ENCODE assay signal across 9 cellular contexts in the genomic region with DNA sequence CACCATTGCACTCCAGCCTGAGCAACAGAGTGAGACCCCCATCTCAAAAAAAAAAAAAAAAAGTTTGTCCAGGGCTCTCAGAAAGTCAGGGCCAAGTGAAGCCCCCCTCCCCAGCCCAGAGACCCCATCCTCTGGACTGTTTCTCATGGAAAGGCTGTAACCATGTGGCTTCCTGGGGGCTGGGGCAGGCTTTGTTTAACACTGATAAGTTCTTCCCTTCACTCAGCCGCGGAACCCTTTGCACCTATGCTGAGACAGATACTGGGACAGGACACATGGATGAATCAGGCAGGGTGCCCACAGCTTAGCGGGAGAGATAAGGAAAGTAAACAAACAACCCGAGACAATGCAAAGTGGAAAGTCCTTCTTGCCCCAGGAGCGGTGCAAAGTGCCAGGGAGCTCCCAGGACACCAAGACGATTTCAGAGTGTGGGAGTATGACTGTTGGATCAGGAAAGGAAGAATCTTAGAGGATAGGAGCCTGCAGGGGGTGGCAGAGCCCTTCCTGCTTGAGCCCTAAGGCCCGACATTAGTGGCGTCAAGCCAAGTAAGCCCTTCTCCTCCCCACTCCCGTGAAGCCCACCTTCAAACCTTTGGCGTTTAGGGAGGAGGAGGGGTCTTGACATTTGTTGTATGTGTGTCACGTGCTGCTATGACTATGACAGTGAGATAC. TPM values are rescaled to one million over a fixed set of nuclear protein-coding genes. Genes with fewer than 3 reads are reported as not detected.
DNase-seq lines count a peak whose midpoint lies in the region; ATAC-seq and TF ChIP-seq lines count a peak whose summit lies in the region.
"Had no signal": no experiment of that assay in that cellular context is flagged by ENCODE, and none has a peak within 500 bp of the region (broad histone marks: within the 10 kb centered on the region; RNA-seq: fewer than 3 reads in every experiment).

No MANE protein-coding gene starts in this region.

- H2BK12ac ChIP-seq in H9 (ENCODE audit: insufficient read length, low read depth, low read length) = no peak overlapping the region

- ATAC-seq in GM21737 (IDR thresholded peaks at IDR 0.05; ENCODE audit: unreplicated experiment) = no peak

- H3K4me1 ChIP-seq in H9 (ENCODE audit: insufficient read depth, low read length) = no peaks in the 10 kb centered on the region

- H2BK120ac ChIP-seq in H9 (ENCODE audit: low read depth, low read length, poor library complexity, severe bottlenecking) = no peak overlapping the region

- H3K14ac ChIP-seq in H9 (ENCODE audit: insufficient read depth, low read length) = no peak overlapping the region

- no peak overlapping the region for H3K9ac ChIP-seq in H9 (ENCODE audit: extremely low read depth, insufficient read length, low read length)

- no peak overlapping the region for H4K8ac ChIP-seq in H9 (replicated peaks; ENCODE audit: insufficient read length, low read depth, low read length)

- WGBS in H9 (ENCODE audit: extremely low coverage, insufficient read length, low lambda C conversion rate) = no CpG with 5 or more reads among the region's 11 CpGs

- no peak overlapping the region for H3K56ac ChIP-seq in H9 (ENCODE audit: insufficient read length, low read depth, low read length)

- H3K4me1 Mint-ChIP-seq in H9 = peaks cover 7% of the 10 kb centered on the region in 2 experiments

- no peak overlapping the region for H3K18ac ChIP-seq in H9 (ENCODE audit: insufficient read length, low read depth, low read length)

- no peaks in the 10 kb centered on the region for H3K79me1 ChIP-seq in H9 (ENCODE audit: insufficient read depth, low read depth, low read length, poor library complexity, severe bottlenecking)

- no peak overlapping the region for H3K23ac ChIP-seq in H9 (ENCODE audit: insufficient read length, low read depth, low read length)

- no peaks in the 10 kb centered on the region for H4K20me1 ChIP-seq in H9 (ENCODE audit: control insufficient read depth, insufficient read depth, insufficient read length)

- no peak overlapping the region for H4K5ac ChIP-seq in H9 (ENCODE audit: insufficient read length, low read depth, low read length)

- no peaks in the 10 kb centered on the region for H3K79me2 ChIP-seq in H9 (ENCODE audit: insufficient read depth, low read length)

- H2BK20ac ChIP-seq in H9 (ENCODE audit: low read depth, low read length, poor library complexity, severe bottlenecking) = no peak overlapping the region

- no peak overlapping the region for H3T11ph ChIP-seq in H9 (ENCODE audit: low read length)

- H3K4me3 Mint-ChIP-seq in H9 = no peak overlapping the region

- H3K9me3 ChIP-seq in H9 (ENCODE audit: control insufficient read depth, low read depth, low read length) = no peaks in the 10 kb centered on the region

- DNase-seq in A172 (ENCODE audit: low spot score) = peak; percentile 98
- DNase-seq in H9 = no peak
- DNase-seq in SW 1271 (lab: John Stamatoyannopoulos, UW) = peak; percentile 46 to 74
- DNase-seq in islet precursor cell = peak; percentile 71
- no peak for DNase-seq in NCI-H1105 (lab: John Stamatoyannopoulos, UW)
- DNase-seq in activated gamma-delta T cell treated with Interleukin-2 at 50 U/mL for 16 hours = no peak
- no peak for DNase-seq in stimulated activated CD4-positive, alpha-beta T cell treated with anti-CD3 and anti-CD28 coated beads, Interleukin-15, amount 100 ng/mL, for 24 hours

- H3K27ac Mint-ChIP-seq in H9 = peak overlapping the region in 2 of 3 experiments; percentile 8 to 50; a peak in 2 of 7 replicates

- no peaks in the 10 kb centered on the region; a peak in 2 of 7 replicates for H3K36me3 Mint-ChIP-seq in H9 (ENCODE audit: insufficient read depth in 1 of 3, low read depth in 3 of 3)

- no peaks in the 10 kb centered on the region for H3K23me2 ChIP-seq in H9 (ENCODE audit: insufficient read length, low read depth, low read length, poor library complexity, severe bottlenecking)

- no peak overlapping the region for H2AK5ac ChIP-seq in H9 (ENCODE audit: insufficient read length, low read length)

- H3K4ac ChIP-seq in H9 (ENCODE audit: low read depth, low read length) = no peak overlapping the region

- no peak overlapping the region for H4K91ac ChIP-seq in H9 (ENCODE audit: insufficient read length, low read depth, low read length)

- peaks cover 2% of the 10 kb centered on the region for H3K27me3 Mint-ChIP-seq in H9 (ENCODE audit: low read depth)

- peak; percentile 52; the same call in 2 of the 3 replicates for TF ChIP-seq CTCF in H9 (conservative IDR thresholded peaks at IDR 0.05)

- H3K4me2 ChIP-seq in H9 (ENCODE audit: insufficient read depth, insufficient read length, low read length) = no peak overlapping the region

- no peaks in the 10 kb centered on the region for H3K27me3 ChIP-seq in H9 (ENCODE audit: insufficient read depth, low read length)

- H2AFZ ChIP-seq in H9 (ENCODE audit: low read length) = no peak overlapping the region

- no peak overlapping the region for H2BK5ac ChIP-seq in H9 (ENCODE audit: insufficient read length, low read length)

- H3K9me3 Mint-ChIP-seq in H9 = no peaks in the 10 kb centered on the region

- H2BK15ac ChIP-seq in H9 (ENCODE audit: low read depth, low read length) = no peak overlapping the region

- H3K27ac ChIP-seq in H9 (ENCODE audit: insufficient read length, low read depth, low read length) = no peak overlapping the region

RNA-seq across cellular contexts. Expression of a gene that starts 11.6 kb away (rescaled TPM):
- not detected in 2 replicates for total RNA-seq in A172 (2014; rRNA removed; shearing (Covaris generic))
- 5.5 and 6.1 TPM in 2 replicates for total RNA-seq in H9 (2021)
- total RNA-seq: temporal lobe had no signal

RNA-seq across cellular contexts. Expression of a gene that starts 34.4 kb away (rescaled TPM):
- 53.0 and 70.7 TPM in 2 replicates for total RNA-seq in A172 (2014; rRNA removed; shearing (Covaris generic))
- 24.9 and 26.7 TPM in 2 replicates for total RNA-seq in H9 (2021)

RNA-seq across cellular contexts. Expression of a gene that starts 54.9 kb away (rescaled TPM):
- 6.6 and 8.3 TPM in 2 replicates for total RNA-seq in A172 (2014; rRNA removed; shearing (Covaris generic))
- 0.85 and 1.3 TPM in 2 replicates for total RNA-seq in H9 (2021)

RNA-seq across cellular contexts. Expression of a gene that starts 55.2 kb away (rescaled TPM):
- total RNA-seq in A172 (2014; rRNA removed; shearing (Covaris generic)) = 50.5 and 65.2 TPM in 2 replicates
- total RNA-seq in H9 (2021) = 46.4 and 48.9 TPM in 2 replicates

Comparison
In these comparisons a context has a peak if more than half of its experiments do, and no peak if none do; other contexts are left out.
1. DNase-seq: peak in A172 (single experiment), SW 1271 (2 of 2) and islet precursor cell (single experiment); none in H9 (single experiment), NCI-H1105 (single experiment), activated gamma-delta T cell treated with Interleukin-2 at 50 U/mL for 16 hours (single experiment) and stimulated activated CD4-positive, alpha-beta T cell treated with anti-CD3 and anti-CD28 coated beads, Interleukin-15, amount 100 ng/mL, for 24 hours (single experiment).